In genomic region chr4:42397256-42397634, GRCh38 we compare ENCODE assay signal across 9 cellular contexts. TPM values are rescaled to one million over a fixed set of nuclear protein-coding genes. Genes with fewer than 3 reads are reported as not detected.
DNase-seq lines count a peak whose midpoint lies in the region; ATAC-seq lines count a peak whose summit lies in the region.
"Had no signal": no experiment of that assay in that cellular context is flagged by ENCODE, and none has a peak within 500 bp of the region (broad histone marks: within the 10 kb centered on the region; RNA-seq: fewer than 3 reads in every experiment).

Gene SHISA3 (plus strand): TSS chr4:42397488. CDS start chr4:42398057, 569 bp downstream.

- WGBS in HUES64, result under 1% methylated on average over 31 of the region's 31 CpGs

- H3K9ac ChIP-seq in HUES64 (ENCODE audit: low read depth, low read length), result no peak within 1 kb of the TSS
- peak within 1 kb of the TSS; percentile 16 for H3K9ac ChIP-seq in iPS-18a (ENCODE audit: low read length)

- H3K4me3 ChIP-seq in HUES64 (ENCODE audit: low read length), result peak within 1 kb of the TSS; percentile 62
- H3K4me3 ChIP-seq in iPS-18a (ENCODE audit: low read length), result peak within 1 kb of the TSS; percentile 59

- peak; percentile 50 for ATAC-seq in GM19452 (IDR thresholded peaks at IDR 0.05; ENCODE audit: unreplicated experiment)

- H3K9me3 ChIP-seq in HUES64 (ENCODE audit: insufficient read depth, low read depth, low read length), result no peaks in the 10 kb centered on the region
- H3K9me3 ChIP-seq in iPS-18a (ENCODE audit: control insufficient read depth, low read depth, low read length), result no peaks in the 10 kb centered on the region

- H3K27me3 ChIP-seq in HUES64 (ENCODE audit: insufficient read depth, low read length), result peaks cover 78% of the 10 kb centered on the region
- peaks cover 78% of the 10 kb centered on the region for H3K27me3 ChIP-seq in iPS-18a (ENCODE audit: control insufficient read depth, insufficient read depth, low read length)

- in situ Hi-C loops in Caki2 (cut with HindIII; ENCODE audit: low pct_unique_long_range_greater_than_20kb, low sequenced_read_pairs), result no loop called here

- DNase-seq in Caki2 (ENCODE audit: low read depth), result peak; percentile 32
- DNase-seq in activated naive CD4-positive, alpha-beta T cell treated with anti-CD3 and anti-CD28 coated beads, Interleukin-2, amount 50 U/mL, for 16 hours, result peak; percentile 14
- peak; percentile 47 for DNase-seq in stimulated activated CD8-positive, alpha-beta memory T cell treated with anti-CD3 and anti-CD28 coated beads, Interleukin-4, amount 100 ng/mL, for 48 hours
- no peak for DNase-seq in NCI-H2081 treated with DMSO at 0.1 percent for 48 hours (lab: John Stamatoyannopoulos, UW)
- DNase-seq in AG08396 (ENCODE audit: low spot score), result no peak

- H3K36me3 ChIP-seq in HUES64 (ENCODE audit: insufficient read depth, low read length), result no peaks in the 10 kb centered on the region
- peaks cover 2% of the 10 kb centered on the region for H3K36me3 ChIP-seq in iPS-18a (ENCODE audit: control insufficient read depth, low read depth, low read length)

- H3K4me1 ChIP-seq in HUES64 (ENCODE audit: insufficient read depth, low read length) (peaks cover 23% of the 10 kb centered on the region), iPS-18a (ENCODE audit: control insufficient read depth, low read depth, low read length) (peaks cover 19% of the 10 kb centered on the region)

- no peak within 1 kb of the TSS for H3K27ac ChIP-seq in HUES64 (ENCODE audit: low read depth, low read length)
- no peak within 1 kb of the TSS for H3K27ac ChIP-seq in iPS-18a (ENCODE audit: low read length)

RNA-seq across cellular contexts. Expression of gene SHISA3, which starts in this region (rescaled TPM):
- total RNA-seq in Caki2 (2014; rRNA removed; shearing (Covaris generic); ENCODE audit: low replicate concordance), result not detected in 2 replicates
- 6.3 TPM for polyA plus RNA-seq in HUES64 (2013, experiment 1 of 2)
- 5.1 TPM for polyA plus RNA-seq in HUES64 (2013, experiment 2 of 2)
- total RNA-seq: LHCN-M2 had no signal

Comparison
In these comparisons a context has a peak if more than half of its experiments do, and no peak if none do; other contexts are left out.
1. Peak in DNase-seq in Caki2; RNA of the gene not detected or under 1 TPM.
2. DNase-seq: peak in activated naive CD4-positive, alpha-beta T cell treated with anti-CD3 and anti-CD28 coated beads, Interleukin-2, amount 50 U/mL, for 16 hours (single experiment) and stimulated activated CD8-positive, alpha-beta memory T cell treated with anti-CD3 and anti-CD28 coated beads, Interleukin-4, amount 100 ng/mL, for 48 hours (single experiment); none in NCI-H2081 treated with DMSO at 0.1 percent for 48 hours (single experiment) and AG08396 (single experiment).